Comparison of ENCODE assay signal across 22 cellular contexts in genomic region chr4:1412376-1413220, GRCh38. TPM values are rescaled to one million over a fixed set of nuclear protein-coding genes. Genes with fewer than 3 reads are reported as not detected.
DNase-seq lines count a peak whose midpoint lies in the region; ATAC-seq and TF ChIP-seq lines count a peak whose summit lies in the region.
"Had no signal": no experiment of that assay in that cellular context is flagged by ENCODE, and none has a peak within 500 bp of the region (broad histone marks: within the 10 kb centered on the region; RNA-seq: fewer than 3 reads in every experiment).

No MANE protein-coding gene starts in this region.

- H3K27me3 ChIP-seq in lower lobe of right lung (ENCODE audit: low read depth) (peaks cover 91% of the 10 kb centered on the region), tibial nerve (peaks cover 0 to 93% of the 10 kb centered on the region in 2 donors)

- H3K36me3 ChIP-seq in lower lobe of right lung: no peaks in the 10 kb centered on the region
- H3K36me3 ChIP-seq in tibial nerve: no peaks in the 10 kb centered on the region
- H3K36me3 ChIP-seq: BLaER1 treated with 17β-estradiol and CSF1 and Interleukin-3, amounts not matched to agents 10 nM and 100 nM; MG63 had no signal

- intact Hi-C loops in lower lobe of right lung (cut with DNase I): no loop called here

- no peak for TF ChIP-seq POLR2A in tibial nerve (IDR thresholded peaks at IDR 0.05)

- WGBS in tibial nerve, 2 donors: 63 to 67% methylated on average over 15 of the region's 15 CpGs

- no peak for TF ChIP-seq EP300 in tibial nerve (IDR thresholded peaks at IDR 0.05)

- TF ChIP-seq CTCF in lower lobe of right lung (IDR thresholded peaks at IDR 0.05) (no peak), tibial nerve (IDR thresholded peaks at IDR 0.05) (no peak)

- H3K27ac ChIP-seq in lower lobe of right lung: no peak overlapping the region
- H3K27ac ChIP-seq in tibial nerve: no peak overlapping the region
- H3K27ac ChIP-seq: BLaER1 treated with 17β-estradiol and CSF1 and Interleukin-3, amounts not matched to agents 10 nM and 100 nM; KMS-11; PC-9; SK-N-MC had no signal

- no peak for ATAC-seq in lower lobe of right lung
- ATAC-seq in stimulated activated naive CD8-positive, alpha-beta T cell treated with anti-CD3 and anti-CD28 coated beads, Interleukin-15, Interleukin-2, amounts not matched to agents 100 U/mL and 50 U/mL, for 24 hours: no peak
- no peak for ATAC-seq in GM18873 (IDR thresholded peaks at IDR 0.05; ENCODE audit: low FRiP score, unreplicated experiment)
- ATAC-seq: GM12878, Right ventricle myocardium inferior had no signal

- H3K9me3 ChIP-seq in lower lobe of right lung (no peaks in the 10 kb centered on the region), tibial nerve (no peaks in the 10 kb centered on the region)
- H3K9me3 ChIP-seq: MG63 had no signal

- H3K4me1 ChIP-seq in lower lobe of right lung (no peaks in the 10 kb centered on the region), tibial nerve (peaks cover 0 to 16% (median under 1%) of the 10 kb centered on the region in 4 donors)
- H3K4me1 ChIP-seq: BLaER1 treated with 17β-estradiol and CSF1 and Interleukin-3, amounts not matched to agents 10 nM and 100 nM had no signal

- peak; percentile 13 for DNase-seq in AG08396 (ENCODE audit: low spot score)
- peak; percentile 37 for DNase-seq in D341Med (ENCODE audit: low spot score)
- peak; percentile 35 for DNase-seq in HuH-7.5 (ENCODE audit: low spot score)
- DNase-seq in lower lobe of right lung: peak; percentile 24
- no peak for DNase-seq in tibial nerve (ENCODE audit: low spot score in 2 of 2)
- no peak for DNase-seq in stimulated activated naive CD8-positive, alpha-beta T cell treated with anti-CD3 and anti-CD28 coated beads, Interleukin-15, Interleukin-2, amounts not matched to agents 100 U/mL and 50 U/mL, for 24 hours
- no peak for DNase-seq in globus pallidus (ENCODE audit: low spot score)
- DNase-seq: DMS153, MG63, NCI-H1105 treated with DMSO at 0.1 percent for 48 hours, NCI-H187, NCI-H2171, NCI-H774, PC-9 had no signal

- H3K4me3 ChIP-seq in lower lobe of right lung: no peak overlapping the region
- no peak overlapping the region for H3K4me3 ChIP-seq in tibial nerve
- H3K4me3 ChIP-seq: BLaER1 treated with 17β-estradiol and CSF1 and Interleukin-3, amounts not matched to agents 10 nM and 100 nM; GM12878; MG63; PC-9; SK-N-MC had no signal

RNA-seq across cellular contexts. Expression of gene NKX1-1, which starts 6.4 kb away (rescaled TPM):
- not detected for total RNA-seq in lower lobe of right lung
- total RNA-seq in tibial nerve: not detected
- total RNA-seq: GM12878, H4, NCI-H460, PC-9, Right ventricle myocardium inferior had no signal

Comparison
In these comparisons a context has a peak if more than half of its experiments do, and no peak if none do; other contexts are left out.
1. DNase-seq: peak in AG08396 (single experiment), D341Med (single experiment), HuH-7.5 (single experiment) and lower lobe of right lung (single experiment); none in tibial nerve (0 of 2), stimulated activated naive CD8-positive, alpha-beta T cell treated with anti-CD3 and anti-CD28 coated beads, Interleukin-15, Interleukin-2, amounts not matched to agents 100 U/mL and 50 U/mL, for 24 hours (single experiment) and globus pallidus (single experiment).